In the genomic region with DNA sequence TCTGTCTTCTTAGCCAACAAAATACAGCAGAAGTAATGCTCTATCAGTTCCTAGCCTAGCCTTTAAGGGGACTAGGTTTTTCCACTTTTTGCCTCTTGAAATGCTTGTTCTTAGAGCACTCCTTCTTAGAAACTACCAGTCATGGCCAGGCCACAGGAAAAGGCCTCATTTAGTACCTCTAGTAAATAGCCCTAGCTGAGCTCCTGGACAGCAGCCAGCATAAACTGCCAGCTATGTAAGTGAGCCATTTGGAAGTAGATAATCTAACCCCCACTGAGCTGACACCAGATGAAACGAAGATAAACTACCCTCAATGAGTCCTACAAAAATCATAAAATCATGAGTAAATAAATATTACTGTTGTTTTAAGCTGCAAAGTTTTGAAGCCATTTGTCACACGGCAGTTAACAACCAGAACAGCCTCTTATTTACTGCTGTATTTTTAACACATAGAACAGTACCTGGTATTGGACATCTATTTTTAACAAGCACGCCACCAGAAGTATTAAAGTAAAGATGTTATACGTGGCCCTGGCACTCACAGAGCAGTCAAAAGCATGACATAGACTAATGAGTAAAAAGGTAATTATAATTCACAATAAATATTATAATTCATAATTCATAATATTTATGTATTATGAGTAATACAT, we compare ENCODE assay signal across 1 cellular context.
TF ChIP-seq lines count a peak whose summit lies in the region.

No MANE protein-coding gene starts in this region.

TF ChIP-seq in HEK293, 187 proteins besides CTCF, POLR2A, EP300 and RAD21 (continued from another document and continues in another):
- TF ChIP-seq, protein P1, sequence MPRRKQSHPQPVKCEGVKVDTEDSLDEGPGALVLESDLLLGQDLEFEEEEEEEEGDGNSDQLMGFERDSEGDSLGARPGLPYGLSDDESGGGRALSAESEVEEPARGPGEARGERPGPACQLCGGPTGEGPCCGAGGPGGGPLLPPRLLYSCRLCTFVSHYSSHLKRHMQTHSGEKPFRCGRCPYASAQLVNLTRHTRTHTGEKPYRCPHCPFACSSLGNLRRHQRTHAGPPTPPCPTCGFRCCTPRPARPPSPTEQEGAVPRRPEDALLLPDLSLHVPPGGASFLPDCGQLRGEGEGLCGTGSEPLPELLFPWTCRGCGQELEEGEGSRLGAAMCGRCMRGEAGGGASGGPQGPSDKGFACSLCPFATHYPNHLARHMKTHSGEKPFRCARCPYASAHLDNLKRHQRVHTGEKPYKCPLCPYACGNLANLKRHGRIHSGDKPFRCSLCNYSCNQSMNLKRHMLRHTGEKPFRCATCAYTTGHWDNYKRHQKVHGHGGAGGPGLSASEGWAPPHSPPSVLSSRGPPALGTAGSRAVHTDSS (tag by site-specific recombination; IDR thresholded peaks at IDR 0.05), result peak; percentile 60; the same call in 1 of the 2 replicates
- TF ChIP-seq ZNF677 (tag by site-specific recombination; IDR thresholded peaks at IDR 0.05) (no peak), ZBTB20 (tag by site-specific recombination; IDR thresholded peaks at IDR 0.05) (peak; percentile 41), ZNF561 (tag by site-specific recombination; IDR thresholded peaks at IDR 0.05; ENCODE audit: borderline replicate concordance) (peak; percentile 99), ZNF138 (tag by site-specific recombination; IDR thresholded peaks at IDR 0.05; ENCODE audit: borderline replicate concordance) (no peak), ZNF621 (tag by site-specific recombination; IDR thresholded peaks at IDR 0.05) (no peak), ZNF560 (tag by site-specific recombination; IDR thresholded peaks at IDR 0.05; ENCODE audit: borderline replicate concordance) (no peak), SALL2 (tag by site-specific recombination; IDR thresholded peaks at IDR 0.05; ENCODE audit: borderline replicate concordance) (no peak), ZNF24 (tag by site-specific recombination; IDR thresholded peaks at IDR 0.05) (peak; percentile 96), ZNF777 (tag by site-specific recombination; IDR thresholded peaks at IDR 0.05; ENCODE audit: borderline replicate concordance) (no peak), ZNF121 (tag by site-specific recombination; IDR thresholded peaks at IDR 0.05) (peak; percentile 49; the same call in 1 of the 2 replicates), ZNF37A (tag by site-specific recombination; IDR thresholded peaks at IDR 0.05) (no peak; the same call in 1 of the 2 replicates), RBAK (tag by site-specific recombination; IDR thresholded peaks at IDR 0.05) (no peak), ZNF214 (tag by site-specific recombination; IDR thresholded peaks at IDR 0.05; ENCODE audit: borderline replicate concordance) (peak; percentile 54; the same call in 1 of the 2 replicates), ZNF239 (tag by site-specific recombination; IDR thresholded peaks at IDR 0.05) (no peak), ZNF175 (tag by site-specific recombination; IDR thresholded peaks at IDR 0.05) (no peak), ZNF324 (tag by site-specific recombination; IDR thresholded peaks at IDR 0.05) (peak; percentile 98), BCL11A (tag by site-specific recombination; IDR thresholded peaks at IDR 0.05; ENCODE audit: low read depth) (peak; percentile 95), ZNF302 (tag by site-specific recombination; IDR thresholded peaks at IDR 0.05; ENCODE audit: low read depth) (0 out of 2 replicates have a peak, but pooled peaks have one; percentile 48), ZBTB8A (tag by site-specific recombination; IDR thresholded peaks at IDR 0.05) (peak; percentile 84), ZNF112 (tag by site-specific recombination; IDR thresholded peaks at IDR 0.05) (no peak), KLF8 (tag by site-specific recombination; IDR thresholded peaks at IDR 0.05) (peak; percentile 86), IKZF3 (tag by site-specific recombination; IDR thresholded peaks at IDR 0.05) (peak; percentile 98), EGR2 (tag by site-specific recombination; IDR thresholded peaks at IDR 0.05; ENCODE audit: low read depth) (no peak), ZBTB1 (tag by site-specific recombination; IDR thresholded peaks at IDR 0.05) (peak; percentile 87), GLIS1 (tag by site-specific recombination; IDR thresholded peaks at IDR 0.05) (peak; percentile 99), ZNF341 (tag by site-specific recombination; IDR thresholded peaks at IDR 0.05; ENCODE audit: low read depth) (peak; percentile 80), ZNF133 (tag by site-specific recombination; IDR thresholded peaks at IDR 0.05) (0 out of 2 replicates have a peak, but pooled peaks have one; percentile 8), FEZF1 (tag by site-specific recombination; IDR thresholded peaks at IDR 0.05) (peak; percentile 100), ZSCAN23 (tag by site-specific recombination; IDR thresholded peaks at IDR 0.05) (peak; percentile 97), ZNF747 (tag by site-specific recombination; IDR thresholded peaks at IDR 0.05) (no peak)
- TF ChIP-seq, protein P2, sequence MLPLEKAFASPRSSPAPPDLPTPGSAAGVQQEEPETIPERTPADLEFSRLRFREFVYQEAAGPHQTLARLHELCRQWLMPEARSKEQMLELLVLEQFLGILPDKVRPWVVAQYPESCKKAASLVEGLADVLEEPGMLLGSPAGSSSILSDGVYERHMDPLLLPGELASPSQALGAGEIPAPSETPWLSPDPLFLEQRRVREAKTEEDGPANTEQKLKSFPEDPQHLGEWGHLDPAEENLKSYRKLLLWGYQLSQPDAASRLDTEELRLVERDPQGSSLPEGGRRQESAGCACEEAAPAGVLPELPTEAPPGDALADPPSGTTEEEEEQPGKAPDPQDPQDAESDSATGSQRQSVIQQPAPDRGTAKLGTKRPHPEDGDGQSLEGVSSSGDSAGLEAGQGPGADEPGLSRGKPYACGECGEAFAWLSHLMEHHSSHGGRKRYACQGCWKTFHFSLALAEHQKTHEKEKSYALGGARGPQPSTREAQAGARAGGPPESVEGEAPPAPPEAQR (tag by site-specific recombination; IDR thresholded peaks at IDR 0.05), result peak; percentile 88; the same call in 1 of the 2 replicates
- TF ChIP-seq, protein P3, sequence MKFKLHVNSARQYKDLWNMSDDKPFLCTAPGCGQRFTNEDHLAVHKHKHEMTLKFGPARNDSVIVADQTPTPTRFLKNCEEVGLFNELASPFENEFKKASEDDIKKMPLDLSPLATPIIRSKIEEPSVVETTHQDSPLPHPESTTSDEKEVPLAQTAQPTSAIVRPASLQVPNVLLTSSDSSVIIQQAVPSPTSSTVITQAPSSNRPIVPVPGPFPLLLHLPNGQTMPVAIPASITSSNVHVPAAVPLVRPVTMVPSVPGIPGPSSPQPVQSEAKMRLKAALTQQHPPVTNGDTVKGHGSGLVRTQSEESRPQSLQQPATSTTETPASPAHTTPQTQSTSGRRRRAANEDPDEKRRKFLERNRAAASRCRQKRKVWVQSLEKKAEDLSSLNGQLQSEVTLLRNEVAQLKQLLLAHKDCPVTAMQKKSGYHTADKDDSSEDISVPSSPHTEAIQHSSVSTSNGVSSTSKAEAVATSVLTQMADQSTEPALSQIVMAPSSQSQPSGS (tag by site-specific recombination; IDR thresholded peaks at IDR 0.05; ENCODE audit: low read depth), result peak; percentile 74
- TF ChIP-seq, protein P4, sequence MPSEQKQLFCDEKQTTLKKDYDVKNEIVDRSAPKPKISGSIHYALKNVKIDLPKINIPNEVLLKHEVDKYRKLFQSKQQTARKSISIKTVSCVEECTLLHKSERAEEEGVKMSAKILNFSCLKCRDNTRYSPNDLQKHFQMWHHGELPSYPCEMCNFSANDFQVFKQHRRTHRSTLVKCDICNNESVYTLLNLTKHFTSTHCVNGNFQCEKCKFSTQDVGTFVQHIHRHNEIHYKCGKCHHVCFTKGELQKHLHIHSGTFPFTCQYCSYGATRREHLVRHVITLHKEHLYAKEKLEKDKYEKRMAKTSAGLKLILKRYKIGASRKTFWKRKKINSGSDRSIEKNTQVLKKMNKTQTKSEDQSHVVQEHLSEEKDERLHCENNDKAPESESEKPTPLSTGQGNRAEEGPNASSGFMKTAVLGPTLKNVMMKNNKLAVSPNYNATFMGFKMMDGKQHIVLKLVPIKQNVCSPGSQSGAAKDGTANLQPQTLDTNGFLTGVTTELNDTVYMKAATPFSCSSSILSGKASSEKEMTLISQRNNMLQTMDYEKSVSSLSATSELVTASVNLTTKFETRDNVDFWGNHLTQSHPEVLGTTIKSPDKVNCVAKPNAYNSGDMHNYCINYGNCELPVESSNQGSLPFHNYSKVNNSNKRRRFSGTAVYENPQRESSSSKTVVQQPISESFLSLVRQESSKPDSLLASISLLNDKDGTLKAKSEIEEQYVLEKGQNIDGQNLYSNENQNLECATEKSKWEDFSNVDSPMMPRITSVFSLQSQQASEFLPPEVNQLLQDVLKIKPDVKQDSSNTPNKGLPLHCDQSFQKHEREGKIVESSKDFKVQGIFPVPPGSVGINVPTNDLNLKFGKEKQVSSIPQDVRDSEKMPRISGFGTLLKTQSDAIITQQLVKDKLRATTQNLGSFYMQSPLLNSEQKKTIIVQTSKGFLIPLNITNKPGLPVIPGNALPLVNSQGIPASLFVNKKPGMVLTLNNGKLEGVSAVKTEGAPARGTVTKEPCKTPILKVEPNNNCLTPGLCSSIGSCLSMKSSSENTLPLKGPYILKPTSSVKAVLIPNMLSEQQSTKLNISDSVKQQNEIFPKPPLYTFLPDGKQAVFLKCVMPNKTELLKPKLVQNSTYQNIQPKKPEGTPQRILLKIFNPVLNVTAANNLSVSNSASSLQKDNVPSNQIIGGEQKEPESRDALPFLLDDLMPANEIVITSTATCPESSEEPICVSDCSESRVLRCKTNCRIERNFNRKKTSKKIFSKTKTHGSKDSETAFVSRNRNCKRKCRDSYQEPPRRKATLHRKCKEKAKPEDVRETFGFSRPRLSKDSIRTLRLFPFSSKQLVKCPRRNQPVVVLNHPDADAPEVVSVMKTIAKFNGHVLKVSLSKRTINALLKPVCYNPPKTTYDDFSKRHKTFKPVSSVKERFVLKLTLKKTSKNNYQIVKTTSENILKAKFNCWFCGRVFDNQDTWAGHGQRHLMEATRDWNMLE (tag by site-specific recombination; conservative IDR thresholded peaks at IDR 0.05; ENCODE audit: low read depth), result peak; percentile 69
- TF ChIP-seq, protein P5, sequence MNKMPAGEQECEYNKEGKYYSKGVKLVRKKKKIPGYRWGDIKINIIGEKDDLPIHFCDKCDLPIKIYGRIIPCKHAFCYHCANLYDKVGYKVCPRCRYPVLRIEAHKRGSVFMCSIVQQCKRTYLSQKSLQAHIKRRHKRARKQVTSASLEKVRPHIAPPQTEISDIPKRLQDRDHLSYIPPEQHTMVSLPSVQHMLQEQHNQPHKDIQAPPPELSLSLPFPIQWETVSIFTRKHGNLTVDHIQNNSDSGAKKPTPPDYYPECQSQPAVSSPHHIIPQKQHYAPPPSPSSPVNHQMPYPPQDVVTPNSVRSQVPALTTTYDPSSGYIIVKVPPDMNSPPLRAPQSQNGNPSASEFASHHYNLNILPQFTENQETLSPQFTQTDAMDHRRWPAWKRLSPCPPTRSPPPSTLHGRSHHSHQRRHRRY (tag by site-specific recombination; IDR thresholded peaks at IDR 0.05), result peak; percentile 94; the same call in 1 of the 2 replicates
- TF ChIP-seq, protein P6, sequence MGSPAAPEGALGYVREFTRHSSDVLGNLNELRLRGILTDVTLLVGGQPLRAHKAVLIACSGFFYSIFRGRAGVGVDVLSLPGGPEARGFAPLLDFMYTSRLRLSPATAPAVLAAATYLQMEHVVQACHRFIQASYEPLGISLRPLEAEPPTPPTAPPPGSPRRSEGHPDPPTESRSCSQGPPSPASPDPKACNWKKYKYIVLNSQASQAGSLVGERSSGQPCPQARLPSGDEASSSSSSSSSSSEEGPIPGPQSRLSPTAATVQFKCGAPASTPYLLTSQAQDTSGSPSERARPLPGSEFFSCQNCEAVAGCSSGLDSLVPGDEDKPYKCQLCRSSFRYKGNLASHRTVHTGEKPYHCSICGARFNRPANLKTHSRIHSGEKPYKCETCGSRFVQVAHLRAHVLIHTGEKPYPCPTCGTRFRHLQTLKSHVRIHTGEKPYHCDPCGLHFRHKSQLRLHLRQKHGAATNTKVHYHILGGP (tag by site-specific recombination; IDR thresholded peaks at IDR 0.05), result peak; percentile 99
- TF ChIP-seq, protein P7, sequence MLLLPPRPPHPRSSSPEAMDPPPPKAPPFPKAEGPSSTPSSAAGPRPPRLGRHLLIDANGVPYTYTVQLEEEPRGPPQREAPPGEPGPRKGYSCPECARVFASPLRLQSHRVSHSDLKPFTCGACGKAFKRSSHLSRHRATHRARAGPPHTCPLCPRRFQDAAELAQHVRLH (tag by site-specific recombination; IDR thresholded peaks at IDR 0.05), result peak; percentile 100
- TF ChIP-seq, protein P8, sequence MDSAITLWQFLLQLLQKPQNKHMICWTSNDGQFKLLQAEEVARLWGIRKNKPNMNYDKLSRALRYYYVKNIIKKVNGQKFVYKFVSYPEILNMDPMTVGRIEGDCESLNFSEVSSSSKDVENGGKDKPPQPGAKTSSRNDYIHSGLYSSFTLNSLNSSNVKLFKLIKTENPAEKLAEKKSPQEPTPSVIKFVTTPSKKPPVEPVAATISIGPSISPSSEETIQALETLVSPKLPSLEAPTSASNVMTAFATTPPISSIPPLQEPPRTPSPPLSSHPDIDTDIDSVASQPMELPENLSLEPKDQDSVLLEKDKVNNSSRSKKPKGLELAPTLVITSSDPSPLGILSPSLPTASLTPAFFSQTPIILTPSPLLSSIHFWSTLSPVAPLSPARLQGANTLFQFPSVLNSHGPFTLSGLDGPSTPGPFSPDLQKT (IDR thresholded peaks at IDR 0.05; ENCODE audit: borderline replicate concordance, low read depth, low read length), result no peak
- TF ChIP-seq, protein P9, sequence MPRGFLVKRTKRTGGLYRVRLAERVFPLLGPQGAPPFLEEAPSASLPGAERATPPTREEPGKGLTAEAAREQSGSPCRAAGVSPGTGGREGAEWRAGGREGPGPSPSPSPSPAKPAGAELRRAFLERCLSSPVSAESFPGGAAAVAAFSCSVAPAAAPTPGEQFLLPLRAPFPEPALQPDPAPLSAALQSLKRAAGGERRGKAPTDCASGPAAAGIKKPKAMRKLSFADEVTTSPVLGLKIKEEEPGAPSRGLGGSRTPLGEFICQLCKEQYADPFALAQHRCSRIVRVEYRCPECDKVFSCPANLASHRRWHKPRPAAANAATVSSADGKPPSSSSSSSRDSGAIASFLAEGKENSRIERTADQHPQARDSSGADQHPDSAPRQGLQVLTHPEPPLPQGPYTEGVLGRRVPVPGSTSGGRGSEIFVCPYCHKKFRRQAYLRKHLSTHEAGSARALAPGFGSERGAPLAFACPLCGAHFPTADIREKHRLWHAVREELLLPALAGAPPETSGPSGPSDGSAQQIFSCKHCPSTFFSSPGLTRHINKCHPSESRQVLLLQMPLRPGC (tag by site-specific recombination; IDR thresholded peaks at IDR 0.05), result peak; percentile 98
